ENCODE assay signal across 20 cellular contexts in genomic region chr15:43403616-43404015, GRCh38.
"Had no signal": no experiment of that assay in that cellular context is flagged by ENCODE, and none has a peak within 500 bp of the region (broad histone marks: within the 10 kb centered on the region; RNA-seq: fewer than 3 reads in every experiment).

No MANE protein-coding gene starts in this region.

- H3K27me3 ChIP-seq: heart left ventricle, right lobe of liver, testis, vagina had no signal

- H3K27ac Mint-ChIP-seq: activated CD4-positive, alpha-beta memory T cell treated with anti-CD3 and anti-CD28 coated beads, Interleukin-2, amount 10 ng/mL, durations not matched to agents 7 days and 5 days; activated naive CD8-positive, alpha-beta T cell treated with anti-CD3 and anti-CD28 coated beads, Interleukin-2, amount 10 ng/mL, durations not matched to agents 7 days and 5 days; activated T-helper 2 cell treated with anti-CD3 and anti-CD28 coated beads, Interferon-gamma antibody, Interleukin-2, Interleukin-4, amounts not matched to agents 10 μg/mL and 5 μg/mL and 100 μg/mL, durations not matched to agents 14 hours and 24 hours and 36 hours; nephron; type B pancreatic cell; WTC11 had no signal

- ATAC-seq: heart left ventricle, right lobe of liver, WTC11 had no signal

- H3K9me3 ChIP-seq: heart left ventricle, right lobe of liver, testis, vagina had no signal

- H3K4me3 Mint-ChIP-seq: activated CD4-positive, alpha-beta memory T cell treated with anti-CD3 and anti-CD28 coated beads, Interleukin-2, amount 10 ng/mL, durations not matched to agents 7 days and 5 days; activated naive CD8-positive, alpha-beta T cell treated with anti-CD3 and anti-CD28 coated beads, Interleukin-2, amount 10 ng/mL, durations not matched to agents 7 days and 5 days; nephron; type B pancreatic cell; WTC11 had no signal

- DNase-seq: activated CD4-positive, alpha-beta memory T cell treated with anti-CD3 and anti-CD28 coated beads, Interleukin-2, amount 10 ng/mL, durations not matched to agents 7 days and 5 days; activated naive CD4-positive, alpha-beta T cell; activated naive CD8-positive, alpha-beta T cell treated with anti-CD3 and anti-CD28 coated beads, Interleukin-2, amount 10 ng/mL, durations not matched to agents 7 days and 5 days; amniotic stem cell; heart left ventricle; midbrain; right lobe of liver; stimulated activated CD4-positive, alpha-beta T cell treated with anti-CD3 and anti-CD28 coated beads, Interleukin-1b, Interleukin-23, amount 100 ng/mL, for 48 hours; T-helper 9 cell; testis had no signal

- FAIRE-seq: bronchial epithelial cell, endometrium, islet of Langerhans had no signal

- H3K27me3 Mint-ChIP-seq: activated CD4-positive, alpha-beta memory T cell treated with anti-CD3 and anti-CD28 coated beads, Interleukin-2, amount 10 ng/mL, durations not matched to agents 7 days and 5 days; activated naive CD8-positive, alpha-beta T cell treated with anti-CD3 and anti-CD28 coated beads, Interleukin-2, amount 10 ng/mL, durations not matched to agents 7 days and 5 days; type B pancreatic cell had no signal

- H3K9me3 Mint-ChIP-seq: activated CD4-positive, alpha-beta memory T cell treated with anti-CD3 and anti-CD28 coated beads, Interleukin-2, amount 10 ng/mL, durations not matched to agents 7 days and 5 days; activated naive CD8-positive, alpha-beta T cell treated with anti-CD3 and anti-CD28 coated beads, Interleukin-2, amount 10 ng/mL, durations not matched to agents 7 days and 5 days; activated T-helper 2 cell treated with anti-CD3 and anti-CD28 coated beads, Interferon-gamma antibody, Interleukin-2, Interleukin-4, amounts not matched to agents 10 μg/mL and 5 μg/mL and 100 μg/mL, durations not matched to agents 14 hours and 24 hours and 36 hours; nephron; type B pancreatic cell; WTC11 had no signal

- H3K4me3 ChIP-seq: coronary artery, heart left ventricle, right lobe of liver, skin epidermis, testis, vagina had no signal

- H3K4me1 Mint-ChIP-seq: activated naive CD8-positive, alpha-beta T cell treated with anti-CD3 and anti-CD28 coated beads, Interleukin-2, amount 10 ng/mL, durations not matched to agents 7 days and 5 days; WTC11 had no signal

- H3K4me1 ChIP-seq: testis, vagina had no signal

- H3K27ac ChIP-seq: coronary artery, heart left ventricle, right lobe of liver, skin epidermis, testis, vagina had no signal
